In genomic region chr12:54294152-54294913, GRCh38 we compare ENCODE assay signal across 2 cellular contexts.
A peak's percentile ranks its signal among the peaks of the same experiment; 100 is the strongest.
TF ChIP-seq lines count a peak whose summit lies in the region.

No MANE protein-coding gene starts in this region.

TF ChIP-seq in A549, 52 proteins besides CTCF, POLR2A, EP300 and RAD21:
- 0 out of 2 replicates have a peak, but pooled peaks have one; percentile 51 for TF ChIP-seq ESRRA (IDR thresholded peaks at IDR 0.05; ENCODE audit: borderline replicate concordance, low read length)
- TF ChIP-seq EHF (CRISPR knock-in tag; IDR thresholded peaks at IDR 0.05) = no peak
- peak; percentile 82 for TF ChIP-seq SMC3 (IDR thresholded peaks at IDR 0.05)
- no peak for TF ChIP-seq CHD4 (IDR thresholded peaks at IDR 0.05; ENCODE audit: borderline replicate concordance)

TF ChIP-seq in H1, 55 proteins besides CTCF, POLR2A, EP300 and RAD21:
- TF ChIP-seq SIRT6 (IDR thresholded peaks at IDR 0.05; ENCODE audit: low read length) (no peak), POU5F1 (IDR thresholded peaks at IDR 0.05; ENCODE audit: low read depth, low read length) (0 out of 2 replicates have a peak, but pooled peaks have one; percentile 15), HDAC6 (IDR thresholded peaks at IDR 0.05; ENCODE audit: low read depth, low read length) (no peak), YY1 (IDR thresholded peaks at IDR 0.05; ENCODE audit: low read depth, low read length) (peak; percentile 42; the same call in 1 of the 2 replicates), RXRA (IDR thresholded peaks at IDR 0.05; ENCODE audit: insufficient read depth, low read depth, low read length) (peak; percentile 100), SP4 (IDR thresholded peaks at IDR 0.05; ENCODE audit: low read length) (peak; percentile 78; the same call in 1 of the 2 replicates), CHD2 (IDR thresholded peaks at IDR 0.05; ENCODE audit: low read length) (0 out of 2 replicates have a peak, but pooled peaks have one; percentile 41), SAP30 (IDR thresholded peaks at IDR 0.05; ENCODE audit: insufficient read depth, insufficient replicate concordance, low read length) (no peak)
